In the genomic region with DNA sequence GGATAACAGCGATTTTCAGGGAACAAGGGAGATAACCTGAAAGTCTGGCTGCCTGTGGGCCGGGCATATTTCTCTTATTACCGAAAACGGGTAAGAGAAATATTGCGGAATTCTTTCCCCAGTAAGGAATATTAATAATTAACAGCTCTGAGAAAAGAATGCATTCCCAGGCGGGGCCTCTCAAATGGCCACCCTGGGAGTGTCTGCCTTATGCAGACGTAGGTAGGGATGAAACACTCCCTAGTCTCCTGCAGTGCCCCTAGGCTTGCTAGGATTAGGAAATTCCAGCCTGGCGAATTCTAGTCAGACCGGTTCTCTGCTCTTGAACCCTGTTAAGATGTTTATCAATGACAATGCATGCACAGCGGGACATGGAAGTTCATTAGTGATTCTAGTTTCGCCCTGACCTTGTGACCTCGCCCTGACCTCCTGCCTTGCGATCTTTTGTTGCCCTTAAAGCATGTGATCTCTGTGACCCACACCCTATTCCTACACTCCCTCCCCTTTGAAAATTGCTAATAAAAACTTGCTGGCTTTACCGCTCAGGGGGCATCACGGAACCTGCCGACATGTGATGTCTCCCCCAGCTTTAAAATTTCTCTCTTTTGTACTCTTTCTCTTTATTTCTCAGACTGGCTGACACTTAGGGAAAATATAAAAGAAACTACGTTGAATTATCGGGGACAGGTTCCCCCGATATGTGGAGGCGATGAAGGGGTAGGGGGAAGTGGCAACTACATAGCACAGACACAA, we compare ENCODE assay signal across 8 cellular contexts.
A peak's percentile ranks its signal among the peaks of the same experiment; 100 is the strongest.
DNase-seq lines count a peak whose midpoint lies in the region; ATAC-seq, FAIRE-seq and TF ChIP-seq lines count a peak whose summit lies in the region.
"Not testable (repeated sequence)": the region's sequence is repeated elsewhere in the genome, so short reads cannot be mapped to it uniquely, and the experiment has no call there.

No MANE protein-coding gene starts in this region.

- peak; percentile 37 to 74; a peak in 4 of 5 replicates for TF ChIP-seq RAD21 in A549 (conservative IDR thresholded peaks at IDR 0.05 in 1 of 2, IDR thresholded peaks at IDR 0.05 in 1 of 2)
- peak; percentile 3; the same call in 1 of the 2 replicates for TF ChIP-seq RAD21 in Ishikawa (IDR thresholded peaks at IDR 0.05; ENCODE audit: low read depth)
- TF ChIP-seq RAD21 in H1 (IDR thresholded peaks at IDR 0.05 in 1 of 2, conservative IDR thresholded peaks at IDR 0.05 in 1 of 2; ENCODE audit: low read depth in 2 of 2, low read length in 2 of 2) = not testable (repeated sequence)

- H3K4ac ChIP-seq in H1 (replicated peaks; ENCODE audit: insufficient read length, low read depth, low read length) = peak overlapping the region; percentile 95

- TF ChIP-seq POLR2A in A549 (IDR thresholded peaks at IDR 0.05; ENCODE audit: low read length); H1 (IDR thresholded peaks at IDR 0.05; ENCODE audit: control extremely low read depth in 1 of 2, low read depth in 2 of 2, low read length in 2 of 2): not testable (repeated sequence)

- H3K4me2 ChIP-seq in A549 (peak overlapping the region; percentile 80), GM23338 (peak overlapping the region; percentile 70), H1 (ENCODE audit: insufficient read depth in 1 of 2, low read depth in 2 of 2, low read length in 2 of 2) (peak overlapping the region; percentile 63 to 75)

- peak overlapping the region; percentile 20; the same call in 1 of the 2 replicates for H3K18ac ChIP-seq in H1 (ENCODE audit: extremely low read depth, low read length)

- not testable (repeated sequence) for H4K20me1 ChIP-seq in GM23338 (replicated peaks; ENCODE audit: insufficient read depth); H1 (replicated peaks in 1 of 2; ENCODE audit: control insufficient read depth in 1 of 2, insufficient read depth in 2 of 2, low read length in 2 of 2)

- not testable (repeated sequence) for H4K8ac ChIP-seq in H1 (ENCODE audit: extremely low read depth, insufficient read depth, low read length)

- peak in 1 of 2 experiments; percentile 98 for DNase-seq in A549 (ENCODE audit: low read depth in 1 of 2, low spot score in 1 of 2)
- peak; percentile 90 for DNase-seq in GM23338 (ENCODE audit: low spot score)
- DNase-seq in NT2/D1 (ENCODE audit: low read depth, low spot score) = peak; percentile 60
- DNase-seq in H1 (ENCODE audit: low read depth in 1 of 2, low spot score in 2 of 2) = peak; percentile 72 to 86
- DNase-seq in iPS DF 19.7 (ENCODE audit: low read depth, low spot score) = peak; percentile 90
- peak in 1 of 2 donors; percentile 59 for DNase-seq in left lung
- peak; percentile 35 for DNase-seq in neural crest cell (ENCODE audit: low read depth, low spot score)

- peak overlapping the region; percentile 14 for H2BK120ac ChIP-seq in H1 (replicated peaks; ENCODE audit: low read depth, low read length)

- H3K36me3 ChIP-seq in GM23338 (ENCODE audit: insufficient read depth); NT2/D1 (ENCODE audit: insufficient read depth, insufficient read length, low read length); H1 (ENCODE audit: control insufficient read depth in 2 of 4, insufficient read depth in 4 of 4, low read length in 3 of 4); left lung: not testable (repeated sequence)

- not testable (repeated sequence) for H3F3A ChIP-seq in GM23338 (replicated peaks; ENCODE audit: low read depth)

- peaks cover 86% of the 10 kb centered on the region for H3K4me1 ChIP-seq in A549
- H3K4me1 ChIP-seq in GM23338 (ENCODE audit: insufficient read depth) = peaks cover 51% of the 10 kb centered on the region
- H3K4me1 ChIP-seq in NT2/D1 (ENCODE audit: insufficient read depth, insufficient read length); left lung: not testable (repeated sequence)
- peaks cover 1 to 15% (median 6%) of the 10 kb centered on the region in 4 experiments; a peak in 5 of 7 replicates for H3K4me1 ChIP-seq in H1 (replicated peaks in 1 of 4; ENCODE audit: control insufficient read depth in 3 of 4, insufficient read depth in 4 of 4, low read length in 3 of 4)

- POLR2A ChIA-PET in A549 (lab: Yijun Ruan, JAX) = interaction anchor here (0.6 to 1.4 kb wide), 4 partner anchors 47 to 1104 kb away, joined by 3 to 5 read pairs (median 4); no protein-coding TSS in a partner anchor
- POLR2A ChIA-PET in H1 (lab: Charles Lee; ENCODE audit: partially characterized antibody) = not testable (repeated sequence)

- H3K4me3 Mint-ChIP-seq in GM23338 (peak overlapping the region; percentile 64), neural crest cell (peak overlapping the region; percentile 14)

- not testable (repeated sequence) for H4K5ac ChIP-seq in H1 (ENCODE audit: insufficient read length, low read depth, low read length)

- not testable (repeated sequence) for H3K14ac ChIP-seq in H1 (ENCODE audit: insufficient read length)

- H3K79me1 ChIP-seq in H1 (ENCODE audit: low read depth, low read length) = not testable (repeated sequence)

- not testable (repeated sequence) for H2BK15ac ChIP-seq in H1 (ENCODE audit: low read length)

- peak overlapping the region; percentile 99 for H4K91ac ChIP-seq in H1 (replicated peaks; ENCODE audit: insufficient read length, low read length)

- not testable (repeated sequence) for H3K23ac ChIP-seq in H1 (ENCODE audit: insufficient read length)

- CTCF ChIA-PET in A549 (lab: Yijun Ruan, JAX) = interaction anchor here (0.6 to 2.1 kb wide), 3 partner anchors 10 to 211 kb away, joined by 4 to 6 read pairs (median 6); no protein-coding TSS in a partner anchor
- CTCF ChIA-PET in H1 (lab: Charles Lee; ENCODE audit: partially characterized antibody) = interaction anchor here (1.3 to 1.5 kb wide), 2 partner anchors 24 to 122 kb away, joined by 4 to 5 read pairs; no protein-coding TSS in a partner anchor

- H3K4me3 ChIP-seq in A549 (peak overlapping the region; percentile 14; the same call in 1 of the 3 replicates), GM23338 (peak overlapping the region; percentile 47), H1 (ENCODE audit: extremely low read depth in 1 of 4, insufficient read depth in 2 of 4, low read depth in 3 of 4, low read length in 4 of 4) (peak overlapping the region; percentile 13 to 54 (median 26); a peak in 6 of 8 replicates)
- H3K4me3 ChIP-seq in NT2/D1 (ENCODE audit: insufficient read length, low read depth); left lung: not testable (repeated sequence)

- not testable (repeated sequence) for H3K27me3 Mint-ChIP-seq in GM23338 (ENCODE audit: insufficient read depth, low read depth, poor library complexity); neural crest cell (ENCODE audit: low read depth)

- not testable (repeated sequence) for H3K23me2 ChIP-seq in H1 (ENCODE audit: low read depth, low read length)

- TF ChIP-seq EP300 in A549 (IDR thresholded peaks at IDR 0.05) = peak; percentile 99 to 100
- peak; percentile 70 for TF ChIP-seq EP300 in Ishikawa (IDR thresholded peaks at IDR 0.05; ENCODE audit: borderline replicate concordance)
- peak in 1 of 2 experiments; percentile 88; a peak in 2 of 3 replicates for TF ChIP-seq EP300 in H1 (IDR thresholded peaks at IDR 0.05; ENCODE audit: borderline replicate concordance in 1 of 2, low read depth in 2 of 2, low read length in 2 of 2)

- ATAC-seq in A549 = peak; percentile 86 to 89
- ATAC-seq in GM23338 = peak; percentile 70
- ATAC-seq in left lung = peak; percentile 37

- H2BK5ac ChIP-seq in H1 (ENCODE audit: low read depth, low read length) = peak overlapping the region; percentile 88; the same call in 1 of the 2 replicates

- H3K9me2 ChIP-seq in GM23338 (ENCODE audit: insufficient read depth) = not testable (repeated sequence)

- not testable (repeated sequence) for H3K9me3 Mint-ChIP-seq in GM23338, neural crest cell

- H3K36me3 Mint-ChIP-seq in GM23338 (ENCODE audit: low read depth); neural crest cell (ENCODE audit: low read depth): not testable (repeated sequence)

- FAIRE-seq in A549 (lab: Jason Lieb, UNC) (peak; percentile 72), H1 (lab: Jason Lieb, UNC) (peak; percentile 91)

- H3K9me3 ChIP-seq in A549; NT2/D1 (ENCODE audit: insufficient read depth, low read length); H1 (ENCODE audit: insufficient read depth in 2 of 2, low read depth in 1 of 2, low read length in 1 of 2); left lung: not testable (repeated sequence)

- TF ChIP-seq CTCF in A549 (IDR thresholded peaks at IDR 0.05); GM23338 (conservative IDR thresholded peaks at IDR 0.05; ENCODE audit: low read depth in 2 of 2); H1 (IDR thresholded peaks at IDR 0.05; ENCODE audit: control extremely low read depth in 1 of 3, insufficient read depth in 1 of 3, low read depth in 1 of 3, low read length in 3 of 3); left lung (IDR thresholded peaks at IDR 0.05); neural crest cell (conservative IDR thresholded peaks at IDR 0.05): not testable (repeated sequence)

- WGBS in A549 (ENCODE audit: missing lambda C conversion rate) = 4% methylated on average over 20 of the region's 20 CpGs
- 6% methylated on average over 20 of the region's 20 CpGs; no CpG with 5 or more reads in 1 of the 2 experiments for WGBS in H1 (ENCODE audit: extremely low coverage in 1 of 2, insufficient coverage in 1 of 2, insufficient read length in 1 of 2, insufficient replicate concordance in 2 of 2, low coverage in 1 of 2, low lambda C conversion rate in 2 of 2, missing lambda C conversion rate in 1 of 2), 2 experiments

- not testable (repeated sequence) for H3K9ac ChIP-seq in NT2/D1 (ENCODE audit: insufficient read length, low read depth)
- peak overlapping the region in 2 of 4 experiments; percentile 20 to 62; a peak in 4 of 7 replicates for H3K9ac ChIP-seq in H1 (replicated peaks in 1 of 4; ENCODE audit: extremely low read depth in 1 of 4, low read depth in 3 of 4, low read length in 3 of 4)

- peak overlapping the region; percentile 96 for H2BK12ac ChIP-seq in H1 (ENCODE audit: low read depth, low read length)

- H3K27me3 ChIP-seq in GM23338 (ENCODE audit: insufficient read depth); NT2/D1 (ENCODE audit: insufficient read depth, insufficient read length); H1 (replicated peaks in 1 of 4; ENCODE audit: control insufficient read depth in 3 of 4, extremely low read depth in 1 of 4, insufficient read depth in 3 of 4, low read length in 3 of 4); left lung: not testable (repeated sequence)

- H3K4me1 Mint-ChIP-seq in GM23338 (peaks cover 60% of the 10 kb centered on the region), neural crest cell (peaks cover 39% of the 10 kb centered on the region)

- intact Hi-C loops in left lung (cut with DNase I) = not testable (repeated sequence)

- peak overlapping the region; percentile 98 to 100 for H3K27ac ChIP-seq in A549
- peak overlapping the region; percentile 70; the same call in 1 of the 2 replicates for H3K27ac ChIP-seq in GM23338 (ENCODE audit: low read depth)
- H3K27ac ChIP-seq in H1 (ENCODE audit: low read depth, low read length); left lung: not testable (repeated sequence)

- H3K56ac ChIP-seq in H1 (replicated peaks; ENCODE audit: insufficient read length, low read depth, low read length) = not testable (repeated sequence)

- peak overlapping the region; percentile 80 for H3K27ac Mint-ChIP-seq in GM23338
- not testable (repeated sequence) for H3K27ac Mint-ChIP-seq in neural crest cell (ENCODE audit: unreplicated experiment)

- peak overlapping the region; percentile 27; the same call in 1 of the 2 replicates for H2BK20ac ChIP-seq in H1 (ENCODE audit: low read length)

- not testable (repeated sequence) for H3K79me2 ChIP-seq in GM23338 (replicated peaks; ENCODE audit: insufficient read depth)
- peaks cover 0 to 20% of the 10 kb centered on the region in 2 experiments; a peak in 2 of 4 replicates for H3K79me2 ChIP-seq in H1 (ENCODE audit: control insufficient read depth in 1 of 2, insufficient read depth in 2 of 2, low read length in 2 of 2)

- H2AFZ ChIP-seq in GM23338; H1 (ENCODE audit: low read length): not testable (repeated sequence)

- peak overlapping the region; percentile 95; the same call in 1 of the 2 replicates for H2AK5ac ChIP-seq in H1 (ENCODE audit: low read depth, low read length)

Comparison
In these comparisons a context has a peak if more than half of its experiments do, and no peak if none do; other contexts are left out.
1. ATAC-seq: peak in every context shown above with its lines; median percentile 88 in A549; 70 in GM23338; 37 in left lung.